ENCODE assay signal across 8 cellular contexts in genomic region chr10:84613336-84614021, GRCh38.
DNase-seq lines count a peak whose midpoint lies in the region; ATAC-seq, FAIRE-seq and TF ChIP-seq lines count a peak whose summit lies in the region.

No MANE protein-coding gene starts in this region.

- no peak overlapping the region for H3K9ac ChIP-seq in astrocyte (ENCODE audit: low read length)

- H2AFZ ChIP-seq in GM23338 (peak overlapping the region; percentile 4; the same call in 1 of the 2 replicates), astrocyte (ENCODE audit: low read depth, low read length) (no peak overlapping the region)

- peak overlapping the region; percentile 14; the same call in 1 of the 2 replicates for H3K4me3 ChIP-seq in GM23338
- no peak overlapping the region for H3K4me3 ChIP-seq in astrocyte (ENCODE audit: insufficient read depth, low read depth, low read length)

- no peaks in the 10 kb centered on the region; the same call in 2 of the 3 replicates for H3K9me3 Mint-ChIP-seq in GM23338
- no peaks in the 10 kb centered on the region for H3K9me3 Mint-ChIP-seq in astrocyte (ENCODE audit: unreplicated experiment)
- H3K9me3 Mint-ChIP-seq in activated CD4-positive, alpha-beta T cell treated with anti-CD3 and anti-CD28 coated beads, Interleukin-2, amount 10 ng/mL, durations not matched to agents 24 days and 14 days = no peaks in the 10 kb centered on the region
- no peaks in the 10 kb centered on the region for H3K9me3 Mint-ChIP-seq in immature natural killer cell

- H3K4me2 ChIP-seq in GM23338 (peak overlapping the region; percentile 52; the same call in 1 of the 2 replicates), astrocyte (ENCODE audit: low read length) (no peak overlapping the region)

- H3K4me3 Mint-ChIP-seq in GM23338 (peak overlapping the region; percentile 55; the same call in 2 of the 3 replicates), astrocyte (ENCODE audit: unreplicated experiment) (no peak overlapping the region), immature natural killer cell (no peak overlapping the region)
- no peak overlapping the region for H3K4me3 Mint-ChIP-seq in activated CD4-positive, alpha-beta T cell treated with anti-CD3 and anti-CD28 coated beads, Interleukin-2, amount 10 ng/mL, durations not matched to agents 24 days and 14 days

- H3K4me1 Mint-ChIP-seq in GM23338 = peaks cover 17% of the 10 kb centered on the region; the same call in 2 of the 3 replicates
- H3K4me1 Mint-ChIP-seq in astrocyte (ENCODE audit: low read depth, unreplicated experiment) = no peaks in the 10 kb centered on the region
- H3K4me1 Mint-ChIP-seq in activated CD4-positive, alpha-beta T cell treated with anti-CD3 and anti-CD28 coated beads, Interleukin-2, amount 10 ng/mL, durations not matched to agents 24 days and 14 days = no peaks in the 10 kb centered on the region
- H3K4me1 Mint-ChIP-seq in immature natural killer cell = no peaks in the 10 kb centered on the region

- H3K36me3 ChIP-seq in GM23338 (ENCODE audit: insufficient read depth) (no peaks in the 10 kb centered on the region), astrocyte (ENCODE audit: insufficient read depth, low read length) (no peaks in the 10 kb centered on the region)

- H3K27me3 Mint-ChIP-seq in GM23338 (ENCODE audit: insufficient read depth, low read depth, poor library complexity) (peaks cover 2% of the 10 kb centered on the region), astrocyte (ENCODE audit: low read depth, unreplicated experiment) (peaks cover 12% of the 10 kb centered on the region), immature natural killer cell (ENCODE audit: low read depth in 3 of 3) (peaks cover 4 to 13% (median 6%) of the 10 kb centered on the region in 3 donors)
- peaks cover 8% of the 10 kb centered on the region for H3K27me3 Mint-ChIP-seq in activated CD4-positive, alpha-beta T cell treated with anti-CD3 and anti-CD28 coated beads, Interleukin-2, amount 10 ng/mL, durations not matched to agents 24 days and 14 days

- H3K27me3 ChIP-seq in GM23338 (ENCODE audit: insufficient read depth) (no peaks in the 10 kb centered on the region), astrocyte (ENCODE audit: insufficient read depth, low read length) (peaks cover 2% of the 10 kb centered on the region)

- H3K36me3 Mint-ChIP-seq in GM23338 (ENCODE audit: low read depth) (no peaks in the 10 kb centered on the region), astrocyte (ENCODE audit: low read depth, unreplicated experiment) (no peaks in the 10 kb centered on the region), immature natural killer cell (no peaks in the 10 kb centered on the region)
- no peaks in the 10 kb centered on the region for H3K36me3 Mint-ChIP-seq in activated CD4-positive, alpha-beta T cell treated with anti-CD3 and anti-CD28 coated beads, Interleukin-2, amount 10 ng/mL, durations not matched to agents 24 days and 14 days (ENCODE audit: low read depth)

- FAIRE-seq in astrocyte (lab: Jason Lieb, UNC) = no peak

- intact Hi-C loops in activated CD4-positive, alpha-beta T cell treated with anti-CD3 and anti-CD28 coated beads, Interleukin-2, amount 10 ng/mL, durations not matched to agents 24 days and 14 days (cut with micrococcal nuclease) = no loop called here

- H3F3A ChIP-seq in GM23338 (replicated peaks; ENCODE audit: low read depth) = no peaks in the 10 kb centered on the region

- peak; percentile 88 for TF ChIP-seq CTCF in GM23338 (conservative IDR thresholded peaks at IDR 0.05; ENCODE audit: low read depth in 2 of 2)
- peak; percentile 30 for TF ChIP-seq CTCF in astrocyte (IDR thresholded peaks at IDR 0.05; ENCODE audit: insufficient read depth, low read depth, low read length)

- no peaks in the 10 kb centered on the region for H3K9me3 ChIP-seq in astrocyte (ENCODE audit: insufficient read depth, low read depth, low read length)

- H4K20me1 ChIP-seq in GM23338 (replicated peaks; ENCODE audit: insufficient read depth) = no peaks in the 10 kb centered on the region
- H4K20me1 ChIP-seq in astrocyte (ENCODE audit: insufficient read depth, low read length) = no peaks in the 10 kb centered on the region

- H3K27ac ChIP-seq in GM23338 (ENCODE audit: low read depth) (no peak overlapping the region), astrocyte (ENCODE audit: low read depth, low read length) (no peak overlapping the region)

- H3K9me2 ChIP-seq in GM23338 (ENCODE audit: insufficient read depth) = no peaks in the 10 kb centered on the region

- H3K4me1 ChIP-seq in GM23338 (ENCODE audit: insufficient read depth) = peaks cover 7% of the 10 kb centered on the region; the same call in 1 of the 2 replicates
- H3K4me1 ChIP-seq in astrocyte (ENCODE audit: insufficient read depth, low read length) = no peaks in the 10 kb centered on the region

- H3K79me2 ChIP-seq in GM23338 (replicated peaks; ENCODE audit: insufficient read depth) = no peaks in the 10 kb centered on the region
- H3K79me2 ChIP-seq in astrocyte (ENCODE audit: insufficient read depth, low read length) = no peaks in the 10 kb centered on the region

- H3K27ac Mint-ChIP-seq in GM23338 (peak overlapping the region; percentile 82; the same call in 1 of the 2 replicates), astrocyte (ENCODE audit: unreplicated experiment) (no peak overlapping the region), immature natural killer cell (no peak overlapping the region)
- H3K27ac Mint-ChIP-seq in activated CD4-positive, alpha-beta T cell treated with anti-CD3 and anti-CD28 coated beads, Interleukin-2, amount 10 ng/mL, durations not matched to agents 24 days and 14 days = no peak overlapping the region

- peak; percentile 99 for ATAC-seq in GM23338

- DNase-seq in DMS53 treated with DMSO at 0.1 percent for 48 hours (lab: John Stamatoyannopoulos, UW; ENCODE audit: unreplicated experiment) (peak; percentile 80), GM23338 (ENCODE audit: low spot score) (peak; percentile 90), NCI-H146 treated with DMSO at 0.1 percent for 48 hours (lab: John Stamatoyannopoulos, UW; ENCODE audit: unreplicated experiment) (peak; percentile 82), astrocyte (ENCODE audit: low read depth) (peak; percentile 2), kidney tubule cell (ENCODE audit: low spot score) (peak; percentile 32), glomerular visceral epithelial cell (ENCODE audit: extremely low spot score) (no peak), immature natural killer cell (no peak)
- no peak for DNase-seq in activated CD4-positive, alpha-beta T cell treated with anti-CD3 and anti-CD28 coated beads, Interleukin-2, amount 10 ng/mL, durations not matched to agents 24 days and 14 days

TF ChIP-seq in GM23338, 12 proteins besides CTCF, POLR2A, EP300 and RAD21 (continues in another document):
- no peak for TF ChIP-seq STAT1 (IDR thresholded peaks at IDR 0.05; ENCODE audit: unreplicated experiment)
- TF ChIP-seq REST (IDR thresholded peaks at IDR 0.05; ENCODE audit: unreplicated experiment) = no peak
- TF ChIP-seq NANOG (IDR thresholded peaks at IDR 0.05; ENCODE audit: borderline replicate concordance) = no peak
- TF ChIP-seq ZNF114 (CRISPR knock-in tag; IDR thresholded peaks at IDR 0.05) = no peak
- no peak for TF ChIP-seq CREB1 (CRISPR knock-in tag; IDR thresholded peaks at IDR 0.05; ENCODE audit: low read depth)
- TF ChIP-seq JUNB (IDR thresholded peaks at IDR 0.05; ENCODE audit: unreplicated experiment) = no peak

Comparison
In these comparisons a context has a peak if more than half of its experiments do, and no peak if none do; other contexts are left out.
1. DNase-seq: peak in DMS53 treated with DMSO at 0.1 percent for 48 hours (single experiment), GM23338 (single experiment), NCI-H146 treated with DMSO at 0.1 percent for 48 hours (single experiment), astrocyte (single experiment) and kidney tubule cell (single experiment); none in glomerular visceral epithelial cell (single experiment), activated CD4-positive, alpha-beta T cell treated with anti-CD3 and anti-CD28 coated beads, Interleukin-2, amount 10 ng/mL, durations not matched to agents 24 days and 14 days (single experiment) and immature natural killer cell (0 of 3).